Comparison of ENCODE assay signal across 15 cellular contexts in genomic region chr16:63745456-63745855, GRCh38.
DNase-seq lines count a peak whose midpoint lies in the region; ATAC-seq and TF ChIP-seq lines count a peak whose summit lies in the region.
"Had no signal": no experiment of that assay in that cellular context is flagged by ENCODE, and none has a peak within 500 bp of the region (broad histone marks: within the 10 kb centered on the region; RNA-seq: fewer than 3 reads in every experiment).

No MANE protein-coding gene starts in this region.

- intact Hi-C loops in dorsolateral prefrontal cortex (cut with DNase I), result no loop called here

- H3K27ac Mint-ChIP-seq in progenitor cell of endocrine pancreas, result no peak overlapping the region
- H3K27ac Mint-ChIP-seq: CD14-positive monocyte; CD8-positive, alpha-beta T cell had no signal

- H3K4me1 Mint-ChIP-seq in progenitor cell of endocrine pancreas (ENCODE audit: low read depth), result no peaks in the 10 kb centered on the region
- H3K4me1 Mint-ChIP-seq: CD14-positive monocyte had no signal

- no peaks in the 10 kb centered on the region for H3K27me3 ChIP-seq in dorsolateral prefrontal cortex

- DNase-seq in DMS53 (lab: John Stamatoyannopoulos, UW) (peak; percentile 37), DMS53 treated with DMSO at 0.1 percent for 48 hours (lab: John Stamatoyannopoulos, UW; ENCODE audit: unreplicated experiment) (no peak), cardiac fibroblast (ENCODE audit: low read depth in 2 of 2) (peak; percentile 30 to 42), fibroblast of pulmonary artery (ENCODE audit: low read depth) (peak; percentile 59), stromal cell of bone marrow (ENCODE audit: low read depth) (peak; percentile 22), dorsolateral prefrontal cortex (no peak), progenitor cell of endocrine pancreas (ENCODE audit: low spot score, unreplicated experiment) (no peak)
- DNase-seq: CD8-positive, alpha-beta T cell; COR-L47; DMS153; GF-D8; H7 had no signal

- TF ChIP-seq CTCF in cardiac fibroblast (IDR thresholded peaks at IDR 0.05; ENCODE audit: low read depth, low read length) (no peak), fibroblast of pulmonary artery (IDR thresholded peaks at IDR 0.05; ENCODE audit: low read length, missing control alignments) (no peak), dorsolateral prefrontal cortex (IDR thresholded peaks at IDR 0.05 in 54 of 56, conservative IDR thresholded peaks at IDR 0.05 in 2 of 56; ENCODE audit: low read depth in 1 of 56, partially characterized antibody in 56 of 56) (no peak), progenitor cell of endocrine pancreas (IDR thresholded peaks at IDR 0.05; ENCODE audit: unreplicated experiment) (no peak)

- no peaks in the 10 kb centered on the region for H3K36me3 Mint-ChIP-seq in progenitor cell of endocrine pancreas (ENCODE audit: insufficient read depth)
- H3K36me3 Mint-ChIP-seq: CD14-positive monocyte; CD8-positive, alpha-beta T cell had no signal

- no peak for ATAC-seq in GM18517 (IDR thresholded peaks at IDR 0.05; ENCODE audit: unreplicated experiment)
- ATAC-seq: CD8-positive, alpha-beta T cell had no signal

- H3K4me3 ChIP-seq in cardiac fibroblast (replicated peaks in 1 of 2; ENCODE audit: low read depth in 2 of 2, low read length in 2 of 2) (no peak overlapping the region), fibroblast of pulmonary artery (replicated peaks; ENCODE audit: low read depth, low read length) (no peak overlapping the region), dorsolateral prefrontal cortex (no peak overlapping the region)

- no peaks in the 10 kb centered on the region for H3K27me3 Mint-ChIP-seq in progenitor cell of endocrine pancreas

- H3K27ac ChIP-seq in dorsolateral prefrontal cortex, result no peak overlapping the region
- H3K27ac ChIP-seq: 22Rv1 had no signal

- H3K4me3 Mint-ChIP-seq in progenitor cell of endocrine pancreas (ENCODE audit: low read depth), result no peak overlapping the region
- H3K4me3 Mint-ChIP-seq: CD14-positive monocyte; CD8-positive, alpha-beta T cell had no signal

- H3K9me3 Mint-ChIP-seq in progenitor cell of endocrine pancreas (ENCODE audit: low read depth), result no peaks in the 10 kb centered on the region

Comparison
In these comparisons a context has a peak if more than half of its experiments do, and no peak if none do; other contexts are left out.
1. DNase-seq: peak in DMS53 (single experiment), cardiac fibroblast (2 of 2), fibroblast of pulmonary artery (single experiment) and stromal cell of bone marrow (single experiment); none in DMS53 treated with DMSO at 0.1 percent for 48 hours (single experiment), dorsolateral prefrontal cortex (0 of 10) and progenitor cell of endocrine pancreas (single experiment).